Comparison of ENCODE assay signal across 9 cellular contexts in genomic region chr10:13414855-13415254, GRCh38.
A peak's percentile ranks its signal among the peaks of the same experiment; 100 is the strongest.
DNase-seq lines count a peak whose midpoint lies in the region; ATAC-seq, FAIRE-seq and TF ChIP-seq lines count a peak whose summit lies in the region.
"Had no signal": no experiment of that assay in that cellular context is flagged by ENCODE, and none has a peak within 500 bp of the region (broad histone marks: within the 10 kb centered on the region; RNA-seq: fewer than 3 reads in every experiment).

No MANE protein-coding gene starts in this region.

- FAIRE-seq in HepG2 (lab: Jason Lieb, UNC): peak; percentile 86
- FAIRE-seq: endometrium had no signal

- peaks cover 10% of the 10 kb centered on the region for H3K9me3 ChIP-seq in HepG2 (ENCODE audit: low read length)

- H3K9ac ChIP-seq in HepG2 (ENCODE audit: insufficient read depth, low read depth, low read length): no peak overlapping the region

- CTCF ChIA-PET in HepG2 (lab: Yijun Ruan, JAX; ENCODE audit: low intra/inter-chr PET ratio, low total read pairs) (interaction anchor here (2.0 kb wide), 2 partner anchors 26 to 122 kb away, joined by 5 to 16 read pairs; no protein-coding TSS in a partner anchor), RWPE1 (lab: Yijun Ruan, JAX) (interaction anchor here (0.6 kb wide), 1 partner anchor 26 kb away, joined by 5 read pairs; no protein-coding TSS in a partner anchor)

- TF ChIP-seq CTCF in C4-2B (conservative IDR thresholded peaks at IDR 0.05): peak; percentile 68
- peak; percentile 83 for TF ChIP-seq CTCF in HepG2 (CRISPR knock-in tag; IDR thresholded peaks at IDR 0.05)
- no peak for TF ChIP-seq CTCF in RWPE1 (conservative IDR thresholded peaks at IDR 0.05; ENCODE audit: low read depth)

- intact Hi-C loops in HepG2 (cut with micrococcal nuclease; ENCODE audit: unreplicated experiment): loop anchor here (1.0 kb wide), 2 partner anchors 25 to 121 kb away; no protein-coding TSS in a partner anchor

- peak in 1 of 2 experiments; percentile 83; a peak in 2 of 4 replicates for TF ChIP-seq EP300 in HepG2 (IDR thresholded peaks at IDR 0.05; ENCODE audit: low read depth in 2 of 2, low read length in 2 of 2)
- peak; percentile 54; the same call in 1 of the 2 replicates for TF ChIP-seq EP300 in HepG2 (CRISPR knock-in tag; IDR thresholded peaks at IDR 0.05; ENCODE audit: borderline replicate concordance)

- H3K27me3 ChIP-seq in HepG2 (ENCODE audit: control insufficient read depth in 1 of 2, insufficient read depth in 2 of 2, low read length in 2 of 2): no peaks in the 10 kb centered on the region; a peak in 1 of 5 replicates

- DNase-seq in HK-2 (ENCODE audit: unreplicated experiment): peak; percentile 16
- DNase-seq in astrocyte of the hippocampus (ENCODE audit: low read depth, low spot score): peak; percentile 34
- DNase-seq in HepG2 (ENCODE audit: low spot score): peak; percentile 88
- no peak for DNase-seq in activated CD4-positive, CD25-positive, alpha-beta regulatory T cell treated with anti-CD3 and anti-CD28 coated beads, Interleukin-2, amount 50 U/mL, for 72 hours
- no peak for DNase-seq in RWPE1 (ENCODE audit: low spot score)

- no peak overlapping the region for H3K4me3 ChIP-seq in HepG2 (replicated peaks in 1 of 3; ENCODE audit: insufficient read depth in 1 of 3, low read depth in 2 of 3, low read length in 3 of 3)

- in situ Hi-C loops in HepG2 (cut with HindIII; ENCODE audit: extremely low pct_ligation_motif_present, low pct_unique_long_range_greater_than_20kb): loop anchor here (10.0 kb wide), 1 partner anchor 120 kb away; no protein-coding TSS in a partner anchor

- H4K20me1 ChIP-seq in HepG2 (ENCODE audit: insufficient read depth, low read length): no peaks in the 10 kb centered on the region

- no peaks in the 10 kb centered on the region for H3K36me3 ChIP-seq in HepG2 (replicated peaks in 1 of 2; ENCODE audit: control insufficient read depth in 1 of 2, insufficient read depth in 2 of 2, low read length in 2 of 2)

- TF ChIP-seq RAD21 in HepG2 (CRISPR knock-in tag; IDR thresholded peaks at IDR 0.05): peak; percentile 43; the same call in 1 of the 2 replicates

- no TSS peak for BruUV-seq in HepG2 (replicated peaks; lab: Mats Ljungman, UMichigan)

- peak overlapping the region; percentile 50 for H3K4me2 ChIP-seq in HepG2 (ENCODE audit: low read depth, low read length)

- no peak for TF ChIP-seq POLR2A in HepG2 (IDR thresholded peaks at IDR 0.05; ENCODE audit: insufficient read depth in 1 of 2, low read depth in 2 of 2, low read length in 2 of 2)

- WGBS in HepG2 (ENCODE audit: low lambda C conversion rate): 3% methylated on average over 2 of the region's 2 CpGs

- H3K4me1 ChIP-seq in HepG2 (ENCODE audit: insufficient read depth, low read length): peaks cover 50% of the 10 kb centered on the region

- peak; percentile 93 for ATAC-seq in HepG2
- ATAC-seq in GM21576 (IDR thresholded peaks at IDR 0.05; ENCODE audit: unreplicated experiment): no peak
- ATAC-seq in HG02938 (IDR thresholded peaks at IDR 0.05; ENCODE audit: unreplicated experiment): no peak

- H2AFZ ChIP-seq in HepG2 (ENCODE audit: low read length): no peak overlapping the region

- no peaks in the 10 kb centered on the region for H3K79me2 ChIP-seq in HepG2 (ENCODE audit: insufficient read depth, low read length)

- no peak overlapping the region for H3K27ac ChIP-seq in C4-2B
- H3K27ac ChIP-seq in HepG2 (ENCODE audit: extremely low read length, insufficient read depth, low read length): peak overlapping the region; percentile 28
- H3K27ac ChIP-seq in RWPE1: no peak overlapping the region

- POLR2A ChIA-PET in HepG2 (lab: Yijun Ruan, JAX) (interaction anchor here (0.6 kb wide), 1 partner anchor 113 kb away, joined by 3 read pairs; no protein-coding TSS in a partner anchor), RWPE1 (lab: Yijun Ruan, JAX; ENCODE audit: low non-redundant PET) (no interaction called here)

TF ChIP-seq in HepG2, 621 proteins besides CTCF, POLR2A, EP300 and RAD21 (continues in another document):
- TF ChIP-seq FOXA3 (CRISPR knock-in tag; IDR thresholded peaks at IDR 0.05): peak; percentile 59; the same call in 1 of the 2 replicates
- TF ChIP-seq, protein P1, sequence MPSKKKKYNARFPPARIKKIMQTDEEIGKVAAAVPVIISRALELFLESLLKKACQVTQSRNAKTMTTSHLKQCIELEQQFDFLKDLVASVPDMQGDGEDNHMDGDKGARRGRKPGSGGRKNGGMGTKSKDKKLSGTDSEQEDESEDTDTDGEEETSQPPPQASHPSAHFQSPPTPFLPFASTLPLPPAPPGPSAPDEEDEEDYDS (CRISPR knock-in tag; IDR thresholded peaks at IDR 0.05): no peak
- TF ChIP-seq FLYWCH1 (CRISPR knock-in tag; IDR thresholded peaks at IDR 0.05): no peak
- TF ChIP-seq, protein P2, sequence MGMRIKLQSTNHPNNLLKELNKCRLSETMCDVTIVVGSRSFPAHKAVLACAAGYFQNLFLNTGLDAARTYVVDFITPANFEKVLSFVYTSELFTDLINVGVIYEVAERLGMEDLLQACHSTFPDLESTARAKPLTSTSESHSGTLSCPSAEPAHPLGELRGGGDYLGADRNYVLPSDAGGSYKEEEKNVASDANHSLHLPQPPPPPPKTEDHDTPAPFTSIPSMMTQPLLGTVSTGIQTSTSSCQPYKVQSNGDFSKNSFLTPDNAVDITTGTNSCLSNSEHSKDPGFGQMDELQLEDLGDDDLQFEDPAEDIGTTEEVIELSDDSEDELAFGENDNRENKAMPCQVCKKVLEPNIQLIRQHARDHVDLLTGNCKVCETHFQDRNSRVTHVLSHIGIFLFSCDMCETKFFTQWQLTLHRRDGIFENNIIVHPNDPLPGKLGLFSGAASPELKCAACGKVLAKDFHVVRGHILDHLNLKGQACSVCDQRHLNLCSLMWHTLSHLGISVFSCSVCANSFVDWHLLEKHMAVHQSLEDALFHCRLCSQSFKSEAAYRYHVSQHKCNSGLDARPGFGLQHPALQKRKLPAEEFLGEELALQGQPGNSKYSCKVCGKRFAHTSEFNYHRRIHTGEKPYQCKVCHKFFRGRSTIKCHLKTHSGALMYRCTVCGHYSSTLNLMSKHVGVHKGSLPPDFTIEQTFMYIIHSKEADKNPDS (CRISPR knock-in tag; IDR thresholded peaks at IDR 0.05): no peak
- TF ChIP-seq SNAPC2 (CRISPR knock-in tag; IDR thresholded peaks at IDR 0.05): no peak
- TF ChIP-seq ZNF264 (CRISPR knock-in tag; IDR thresholded peaks at IDR 0.05): no peak
- TF ChIP-seq ISX (CRISPR knock-in tag; conservative IDR thresholded peaks at IDR 0.05): no peak
- no peak for TF ChIP-seq KLF15 (CRISPR knock-in tag; IDR thresholded peaks at IDR 0.05; ENCODE audit: borderline replicate concordance)
- no peak for TF ChIP-seq ZNF766 (CRISPR knock-in tag; IDR thresholded peaks at IDR 0.05; ENCODE audit: borderline replicate concordance)
- TF ChIP-seq POLR2AphosphoS2 (IDR thresholded peaks at IDR 0.05; ENCODE audit: low read depth, low read length): no peak
- no peak for TF ChIP-seq THAP7 (CRISPR knock-in tag; IDR thresholded peaks at IDR 0.05)
- TF ChIP-seq ZC3H13 (CRISPR knock-in tag; IDR thresholded peaks at IDR 0.05): no peak
- TF ChIP-seq NR2F1 (CRISPR knock-in tag; IDR thresholded peaks at IDR 0.05): no peak
- TF ChIP-seq AGO1 (IDR thresholded peaks at IDR 0.05; ENCODE audit: low read depth, low read length, poor library complexity, severe bottlenecking): no peak
- TF ChIP-seq MTA3 (CRISPR knock-in tag; IDR thresholded peaks at IDR 0.05): no peak
- no peak for TF ChIP-seq ZNF333 (CRISPR knock-in tag; IDR thresholded peaks at IDR 0.05; ENCODE audit: borderline replicate concordance)
- no peak for TF ChIP-seq ZNF749 (CRISPR knock-in tag; IDR thresholded peaks at IDR 0.05; ENCODE audit: borderline replicate concordance)
- TF ChIP-seq ZNF792 (CRISPR knock-in tag; IDR thresholded peaks at IDR 0.05): peak; percentile 19; the same call in 1 of the 2 replicates
- TF ChIP-seq, protein P3, sequence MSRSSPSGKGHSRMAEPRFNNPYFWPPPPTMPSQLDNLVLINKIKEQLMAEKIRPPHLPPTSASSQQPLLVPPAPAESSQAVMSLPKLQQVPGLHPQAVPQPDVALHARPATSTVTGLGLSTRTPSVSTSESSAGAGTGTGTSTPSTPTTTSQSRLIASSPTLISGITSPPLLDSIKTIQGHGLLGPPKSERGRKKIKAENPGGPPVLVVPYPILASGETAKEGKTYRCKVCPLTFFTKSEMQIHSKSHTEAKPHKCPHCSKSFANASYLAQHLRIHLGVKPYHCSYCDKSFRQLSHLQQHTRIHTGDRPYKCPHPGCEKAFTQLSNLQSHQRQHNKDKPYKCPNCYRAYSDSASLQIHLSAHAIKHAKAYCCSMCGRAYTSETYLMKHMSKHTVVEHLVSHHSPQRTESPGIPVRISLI (CRISPR knock-in tag; IDR thresholded peaks at IDR 0.05; ENCODE audit: borderline replicate concordance): no peak
- TF ChIP-seq, protein P4, sequence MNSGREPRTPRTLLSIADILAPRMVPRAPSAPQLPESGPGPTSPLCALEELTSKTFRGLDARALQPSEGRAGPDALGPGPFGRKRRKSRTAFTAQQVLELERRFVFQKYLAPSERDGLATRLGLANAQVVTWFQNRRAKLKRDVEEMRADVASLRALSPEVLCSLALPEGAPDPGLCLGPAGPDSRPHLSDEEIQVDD (CRISPR knock-in tag; IDR thresholded peaks at IDR 0.05; ENCODE audit: borderline replicate concordance): no peak
- no peak for TF ChIP-seq TCF12 (IDR thresholded peaks at IDR 0.05)
- TF ChIP-seq TCF12 (CRISPR knock-in tag; IDR thresholded peaks at IDR 0.05): no peak
- no peak for TF ChIP-seq SUZ12 (IDR thresholded peaks at IDR 0.05; ENCODE audit: low read depth, low read length)
- TF ChIP-seq FOXP1 (IDR thresholded peaks at IDR 0.05): no peak
- TF ChIP-seq FOXP1 (CRISPR knock-in tag; IDR thresholded peaks at IDR 0.05): peak; percentile 49; the same call in 1 of the 2 replicates

Comparison
In these comparisons a context has a peak if more than half of its experiments do, and no peak if none do; other contexts are left out.
1. DNase-seq: peak in HK-2 (single experiment), astrocyte of the hippocampus (single experiment) and HepG2 (single experiment); none in activated CD4-positive, CD25-positive, alpha-beta regulatory T cell treated with anti-CD3 and anti-CD28 coated beads, Interleukin-2, amount 50 U/mL, for 72 hours (single experiment) and RWPE1 (single experiment).